ENCODE assay signal across 1 cellular context in the genomic region with DNA sequence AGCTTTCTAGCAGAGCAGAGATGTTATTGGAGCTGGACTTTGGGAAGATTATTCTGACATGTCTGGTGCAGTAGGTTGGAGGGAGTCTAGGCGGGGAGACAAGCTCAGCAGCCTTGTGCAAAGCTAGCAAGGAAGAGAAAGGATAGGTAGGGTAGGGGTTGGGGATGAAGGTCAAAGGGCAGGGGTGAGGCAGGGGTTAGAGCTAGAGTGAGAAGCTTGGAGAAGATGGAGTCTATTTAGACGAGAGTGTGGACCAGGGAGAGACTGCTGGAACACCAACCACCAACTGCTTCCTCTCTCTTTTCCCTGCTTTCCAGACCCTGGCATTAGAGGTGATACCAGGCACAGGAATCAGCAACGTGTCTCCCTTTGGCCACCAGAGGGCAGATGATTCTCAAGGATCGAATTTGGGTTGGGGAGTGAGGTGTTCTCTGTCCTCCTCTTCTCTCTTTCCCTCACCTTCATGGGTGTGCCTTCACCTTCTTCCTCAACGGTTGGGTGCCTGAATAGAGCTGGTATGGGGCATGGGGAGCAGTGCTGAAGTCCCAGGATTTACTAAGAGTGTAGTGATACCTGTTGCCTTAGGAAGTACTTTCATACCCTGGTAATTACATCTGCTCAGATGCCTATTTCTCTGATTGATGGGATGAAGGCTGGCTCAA.
TF ChIP-seq lines count a peak whose summit lies in the region.

No MANE protein-coding gene starts in this region.

TF ChIP-seq in GM12878, 131 proteins besides CTCF, POLR2A, EP300 and RAD21 (continued from another document):
- TF ChIP-seq, protein P1, sequence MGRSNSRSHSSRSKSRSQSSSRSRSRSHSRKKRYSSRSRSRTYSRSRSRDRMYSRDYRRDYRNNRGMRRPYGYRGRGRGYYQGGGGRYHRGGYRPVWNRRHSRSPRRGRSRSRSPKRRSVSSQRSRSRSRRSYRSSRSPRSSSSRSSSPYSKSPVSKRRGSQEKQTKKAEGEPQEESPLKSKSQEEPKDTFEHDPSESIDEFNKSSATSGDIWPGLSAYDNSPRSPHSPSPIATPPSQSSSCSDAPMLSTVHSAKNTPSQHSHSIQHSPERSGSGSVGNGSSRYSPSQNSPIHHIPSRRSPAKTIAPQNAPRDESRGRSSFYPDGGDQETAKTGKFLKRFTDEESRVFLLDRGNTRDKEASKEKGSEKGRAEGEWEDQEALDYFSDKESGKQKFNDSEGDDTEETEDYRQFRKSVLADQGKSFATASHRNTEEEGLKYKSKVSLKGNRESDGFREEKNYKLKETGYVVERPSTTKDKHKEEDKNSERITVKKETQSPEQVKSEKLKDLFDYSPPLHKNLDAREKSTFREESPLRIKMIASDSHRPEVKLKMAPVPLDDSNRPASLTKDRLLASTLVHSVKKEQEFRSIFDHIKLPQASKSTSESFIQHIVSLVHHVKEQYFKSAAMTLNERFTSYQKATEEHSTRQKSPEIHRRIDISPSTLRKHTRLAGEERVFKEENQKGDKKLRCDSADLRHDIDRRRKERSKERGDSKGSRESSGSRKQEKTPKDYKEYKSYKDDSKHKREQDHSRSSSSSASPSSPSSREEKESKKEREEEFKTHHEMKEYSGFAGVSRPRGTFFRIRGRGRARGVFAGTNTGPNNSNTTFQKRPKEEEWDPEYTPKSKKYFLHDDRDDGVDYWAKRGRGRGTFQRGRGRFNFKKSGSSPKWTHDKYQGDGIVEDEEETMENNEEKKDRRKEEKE (IDR thresholded peaks at IDR 0.05): no peak
- TF ChIP-seq NR2C2 (IDR thresholded peaks at IDR 0.05; ENCODE audit: borderline replicate concordance, control insufficient read depth, insufficient read length, low read depth) (no peak), FOXM1 (IDR thresholded peaks at IDR 0.05; ENCODE audit: low read depth, low read length) (no peak), GABPA (IDR thresholded peaks at IDR 0.05; ENCODE audit: low read depth) (no peak), HDGF (IDR thresholded peaks at IDR 0.05) (peak; percentile 52; the same call in 1 of the 2 replicates), CEBPB (IDR thresholded peaks at IDR 0.05; ENCODE audit: borderline replicate concordance in 1 of 2, low read depth in 2 of 2, low read length in 2 of 2) (no peak), FOXK2 (IDR thresholded peaks at IDR 0.05) (no peak), RFX5 (IDR thresholded peaks at IDR 0.05; ENCODE audit: low read depth, low read length) (no peak), PAX5 (IDR thresholded peaks at IDR 0.05; ENCODE audit: borderline replicate concordance, low read depth, low read length) (no peak), SP1 (IDR thresholded peaks at IDR 0.05; ENCODE audit: low read depth, low read length) (no peak), SMC3 (IDR thresholded peaks at IDR 0.05; ENCODE audit: borderline replicate concordance, low read length) (peak; percentile 97), ZBTB4 (CRISPR knock-in tag; IDR thresholded peaks at IDR 0.05) (no peak), REST (IDR thresholded peaks at IDR 0.05; ENCODE audit: low read depth, low read length) (no peak), NR2C1 (IDR thresholded peaks at IDR 0.05) (peak; percentile 73), LARP7 (IDR thresholded peaks at IDR 0.05) (no peak), NBN (IDR thresholded peaks at IDR 0.05) (peak; percentile 38; the same call in 1 of the 2 replicates), NFXL1 (IDR thresholded peaks at IDR 0.05; ENCODE audit: borderline replicate concordance) (no peak), SUZ12 (IDR thresholded peaks at IDR 0.05; ENCODE audit: unreplicated experiment) (no peak), BRCA1 (IDR thresholded peaks at IDR 0.05; ENCODE audit: low read depth, low read length) (no peak), POU2F2 (IDR thresholded peaks at IDR 0.05; ENCODE audit: borderline replicate concordance, low read depth, low read length) (no peak), NRF1 (conservative IDR thresholded peaks at IDR 0.05; ENCODE audit: low read depth, low read length) (no peak), TAF1 (IDR thresholded peaks at IDR 0.05; ENCODE audit: borderline replicate concordance, low read depth, low read length) (no peak), CHD2 (IDR thresholded peaks at IDR 0.05; ENCODE audit: borderline replicate concordance, low read depth, low read length) (no peak), SMAD1 (IDR thresholded peaks at IDR 0.05; ENCODE audit: low read depth, partially characterized antibody) (no peak), CUX1 (IDR thresholded peaks at IDR 0.05; ENCODE audit: insufficient replicate concordance, low read depth, low read length) (no peak), JUNB (IDR thresholded peaks at IDR 0.05) (no peak), BHLHE40 (IDR thresholded peaks at IDR 0.05; ENCODE audit: borderline replicate concordance in 1 of 2, low read depth in 2 of 2, low read length in 1 of 2) (no peak), ZBTB11 (CRISPR knock-in tag; IDR thresholded peaks at IDR 0.05) (no peak), YY1 (IDR thresholded peaks at IDR 0.05; ENCODE audit: low read depth, low read length) (peak; percentile 59; the same call in 1 of the 2 replicates), SPI1 (IDR thresholded peaks at IDR 0.05; ENCODE audit: borderline replicate concordance, insufficient read depth, low read depth, low read length) (no peak), EED (IDR thresholded peaks at IDR 0.05; ENCODE audit: low read depth) (0 out of 2 replicates have a peak, but pooled peaks have one; percentile 36), TCF12 (IDR thresholded peaks at IDR 0.05; ENCODE audit: low read depth, low read length) (no peak), CBFB (IDR thresholded peaks at IDR 0.05; ENCODE audit: low read depth) (no peak), PAX8 (IDR thresholded peaks at IDR 0.05) (no peak), NR2F1 (conservative IDR thresholded peaks at IDR 0.05) (peak; percentile 80), PKNOX1 (IDR thresholded peaks at IDR 0.05) (peak; percentile 21; the same call in 1 of the 2 replicates), HCFC1 (IDR thresholded peaks at IDR 0.05; ENCODE audit: low read length) (no peak; the same call in 1 of the 2 replicates)
TF ChIP-seq in GM12878: peak in this region for 10.
